1 cellular context compared by ENCODE assay signal in genomic region chr9:87535817-87536539, GRCh38.
TF ChIP-seq lines count a peak whose summit lies in the region.

No MANE protein-coding gene starts in this region.

TF ChIP-seq in K562, 482 proteins besides CTCF, POLR2A, EP300 and RAD21 (continued from another document):
- TF ChIP-seq, protein P1, sequence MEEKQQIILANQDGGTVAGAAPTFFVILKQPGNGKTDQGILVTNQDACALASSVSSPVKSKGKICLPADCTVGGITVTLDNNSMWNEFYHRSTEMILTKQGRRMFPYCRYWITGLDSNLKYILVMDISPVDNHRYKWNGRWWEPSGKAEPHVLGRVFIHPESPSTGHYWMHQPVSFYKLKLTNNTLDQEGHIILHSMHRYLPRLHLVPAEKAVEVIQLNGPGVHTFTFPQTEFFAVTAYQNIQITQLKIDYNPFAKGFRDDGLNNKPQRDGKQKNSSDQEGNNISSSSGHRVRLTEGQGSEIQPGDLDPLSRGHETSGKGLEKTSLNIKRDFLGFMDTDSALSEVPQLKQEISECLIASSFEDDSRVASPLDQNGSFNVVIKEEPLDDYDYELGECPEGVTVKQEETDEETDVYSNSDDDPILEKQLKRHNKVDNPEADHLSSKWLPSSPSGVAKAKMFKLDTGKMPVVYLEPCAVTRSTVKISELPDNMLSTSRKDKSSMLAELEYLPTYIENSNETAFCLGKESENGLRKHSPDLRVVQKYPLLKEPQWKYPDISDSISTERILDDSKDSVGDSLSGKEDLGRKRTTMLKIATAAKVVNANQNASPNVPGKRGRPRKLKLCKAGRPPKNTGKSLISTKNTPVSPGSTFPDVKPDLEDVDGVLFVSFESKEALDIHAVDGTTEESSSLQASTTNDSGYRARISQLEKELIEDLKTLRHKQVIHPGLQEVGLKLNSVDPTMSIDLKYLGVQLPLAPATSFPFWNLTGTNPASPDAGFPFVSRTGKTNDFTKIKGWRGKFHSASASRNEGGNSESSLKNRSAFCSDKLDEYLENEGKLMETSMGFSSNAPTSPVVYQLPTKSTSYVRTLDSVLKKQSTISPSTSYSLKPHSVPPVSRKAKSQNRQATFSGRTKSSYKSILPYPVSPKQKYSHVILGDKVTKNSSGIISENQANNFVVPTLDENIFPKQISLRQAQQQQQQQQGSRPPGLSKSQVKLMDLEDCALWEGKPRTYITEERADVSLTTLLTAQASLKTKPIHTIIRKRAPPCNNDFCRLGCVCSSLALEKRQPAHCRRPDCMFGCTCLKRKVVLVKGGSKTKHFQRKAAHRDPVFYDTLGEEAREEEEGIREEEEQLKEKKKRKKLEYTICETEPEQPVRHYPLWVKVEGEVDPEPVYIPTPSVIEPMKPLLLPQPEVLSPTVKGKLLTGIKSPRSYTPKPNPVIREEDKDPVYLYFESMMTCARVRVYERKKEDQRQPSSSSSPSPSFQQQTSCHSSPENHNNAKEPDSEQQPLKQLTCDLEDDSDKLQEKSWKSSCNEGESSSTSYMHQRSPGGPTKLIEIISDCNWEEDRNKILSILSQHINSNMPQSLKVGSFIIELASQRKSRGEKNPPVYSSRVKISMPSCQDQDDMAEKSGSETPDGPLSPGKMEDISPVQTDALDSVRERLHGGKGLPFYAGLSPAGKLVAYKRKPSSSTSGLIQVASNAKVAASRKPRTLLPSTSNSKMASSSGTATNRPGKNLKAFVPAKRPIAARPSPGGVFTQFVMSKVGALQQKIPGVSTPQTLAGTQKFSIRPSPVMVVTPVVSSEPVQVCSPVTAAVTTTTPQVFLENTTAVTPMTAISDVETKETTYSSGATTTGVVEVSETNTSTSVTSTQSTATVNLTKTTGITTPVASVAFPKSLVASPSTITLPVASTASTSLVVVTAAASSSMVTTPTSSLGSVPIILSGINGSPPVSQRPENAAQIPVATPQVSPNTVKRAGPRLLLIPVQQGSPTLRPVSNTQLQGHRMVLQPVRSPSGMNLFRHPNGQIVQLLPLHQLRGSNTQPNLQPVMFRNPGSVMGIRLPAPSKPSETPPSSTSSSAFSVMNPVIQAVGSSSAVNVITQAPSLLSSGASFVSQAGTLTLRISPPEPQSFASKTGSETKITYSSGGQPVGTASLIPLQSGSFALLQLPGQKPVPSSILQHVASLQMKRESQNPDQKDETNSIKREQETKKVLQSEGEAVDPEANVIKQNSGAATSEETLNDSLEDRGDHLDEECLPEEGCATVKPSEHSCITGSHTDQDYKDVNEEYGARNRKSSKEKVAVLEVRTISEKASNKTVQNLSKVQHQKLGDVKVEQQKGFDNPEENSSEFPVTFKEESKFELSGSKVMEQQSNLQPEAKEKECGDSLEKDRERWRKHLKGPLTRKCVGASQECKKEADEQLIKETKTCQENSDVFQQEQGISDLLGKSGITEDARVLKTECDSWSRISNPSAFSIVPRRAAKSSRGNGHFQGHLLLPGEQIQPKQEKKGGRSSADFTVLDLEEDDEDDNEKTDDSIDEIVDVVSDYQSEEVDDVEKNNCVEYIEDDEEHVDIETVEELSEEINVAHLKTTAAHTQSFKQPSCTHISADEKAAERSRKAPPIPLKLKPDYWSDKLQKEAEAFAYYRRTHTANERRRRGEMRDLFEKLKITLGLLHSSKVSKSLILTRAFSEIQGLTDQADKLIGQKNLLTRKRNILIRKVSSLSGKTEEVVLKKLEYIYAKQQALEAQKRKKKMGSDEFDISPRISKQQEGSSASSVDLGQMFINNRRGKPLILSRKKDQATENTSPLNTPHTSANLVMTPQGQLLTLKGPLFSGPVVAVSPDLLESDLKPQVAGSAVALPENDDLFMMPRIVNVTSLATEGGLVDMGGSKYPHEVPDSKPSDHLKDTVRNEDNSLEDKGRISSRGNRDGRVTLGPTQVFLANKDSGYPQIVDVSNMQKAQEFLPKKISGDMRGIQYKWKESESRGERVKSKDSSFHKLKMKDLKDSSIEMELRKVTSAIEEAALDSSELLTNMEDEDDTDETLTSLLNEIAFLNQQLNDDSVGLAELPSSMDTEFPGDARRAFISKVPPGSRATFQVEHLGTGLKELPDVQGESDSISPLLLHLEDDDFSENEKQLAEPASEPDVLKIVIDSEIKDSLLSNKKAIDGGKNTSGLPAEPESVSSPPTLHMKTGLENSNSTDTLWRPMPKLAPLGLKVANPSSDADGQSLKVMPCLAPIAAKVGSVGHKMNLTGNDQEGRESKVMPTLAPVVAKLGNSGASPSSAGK (IDR thresholded peaks at IDR 0.05), result peak; percentile 66
- TF ChIP-seq RFX1 (IDR thresholded peaks at IDR 0.05) (0 out of 2 replicates have a peak, but pooled peaks have one; percentile 13), BACH1 (tag; IDR thresholded peaks at IDR 0.05) (0 out of 2 replicates have a peak, but pooled peaks have one; percentile 39), LCOR (CRISPR knock-in tag; IDR thresholded peaks at IDR 0.05) (no peak), NONO (IDR thresholded peaks at IDR 0.05; ENCODE audit: low read depth in 2 of 2, low read length in 1 of 2) (no peak), FUS (optimal IDR thresholded peaks at IDR 0.05; ENCODE audit: low read depth, low read length) (no peak), MXD1 (CRISPR knock-in tag; IDR thresholded peaks at IDR 0.05; ENCODE audit: borderline replicate concordance, poor library complexity, severe bottlenecking) (no peak), TAF1 (IDR thresholded peaks at IDR 0.05; ENCODE audit: control insufficient read depth, extremely low read depth, insufficient read depth, low read length, severe bottlenecking) (no peak), MNT (conservative IDR thresholded peaks at IDR 0.05) (peak in 1 of 2 experiments; percentile 38; a peak in 1 of 4 replicates), SRSF9 (IDR thresholded peaks at IDR 0.05; ENCODE audit: borderline replicate concordance, low read depth, low read length) (no peak), CBX2 (IDR thresholded peaks at IDR 0.05; ENCODE audit: insufficient read depth, low read length, poor library complexity, severe bottlenecking) (no peak), MAFG (tag; conservative IDR thresholded peaks at IDR 0.05) (peak; percentile 60), ASH1L (IDR thresholded peaks at IDR 0.05; ENCODE audit: borderline replicate concordance, low read depth, partially characterized antibody) (no peak), FOXA3 (CRISPR knock-in tag; conservative IDR thresholded peaks at IDR 0.05 in 1 of 2, IDR thresholded peaks at IDR 0.05 in 1 of 2) (no peak), KDM1A (IDR thresholded peaks at IDR 0.05) (peak; percentile 28 to 29; a peak in 2 of 4 replicates)
- TF ChIP-seq, protein P2, sequence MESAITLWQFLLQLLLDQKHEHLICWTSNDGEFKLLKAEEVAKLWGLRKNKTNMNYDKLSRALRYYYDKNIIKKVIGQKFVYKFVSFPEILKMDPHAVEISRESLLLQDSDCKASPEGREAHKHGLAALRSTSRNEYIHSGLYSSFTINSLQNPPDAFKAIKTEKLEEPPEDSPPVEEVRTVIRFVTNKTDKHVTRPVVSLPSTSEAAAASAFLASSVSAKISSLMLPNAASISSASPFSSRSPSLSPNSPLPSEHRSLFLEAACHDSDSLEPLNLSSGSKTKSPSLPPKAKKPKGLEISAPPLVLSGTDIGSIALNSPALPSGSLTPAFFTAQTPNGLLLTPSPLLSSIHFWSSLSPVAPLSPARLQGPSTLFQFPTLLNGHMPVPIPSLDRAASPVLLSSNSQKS (CRISPR knock-in tag; IDR thresholded peaks at IDR 0.05), result no peak
- TF ChIP-seq, protein P3, sequence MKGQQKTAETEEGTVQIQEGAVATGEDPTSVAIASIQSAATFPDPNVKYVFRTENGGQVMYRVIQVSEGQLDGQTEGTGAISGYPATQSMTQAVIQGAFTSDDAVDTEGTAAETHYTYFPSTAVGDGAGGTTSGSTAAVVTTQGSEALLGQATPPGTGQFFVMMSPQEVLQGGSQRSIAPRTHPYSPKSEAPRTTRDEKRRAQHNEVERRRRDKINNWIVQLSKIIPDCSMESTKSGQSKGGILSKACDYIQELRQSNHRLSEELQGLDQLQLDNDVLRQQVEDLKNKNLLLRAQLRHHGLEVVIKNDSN (CRISPR knock-in tag; IDR thresholded peaks at IDR 0.05), result no peak; the same call in 1 of the 2 replicates
TF ChIP-seq in K562: peak in this region for 26.
